ENCODE assay signal across 8 cellular contexts in genomic region chr22:29306175-29306829, GRCh38. TPM values are rescaled to one million over a fixed set of nuclear protein-coding genes. Genes with fewer than 3 reads are reported as not detected.
DNase-seq lines count a peak whose midpoint lies in the region; ATAC-seq, FAIRE-seq and TF ChIP-seq lines count a peak whose summit lies in the region.

TSS of gene GAS2L1 (plus strand) at chr22:29306650. CDS start at chr22:29308106, 1,456 bp downstream.

- no peaks in the 10 kb centered on the region for H3K9me3 ChIP-seq in uterus

- TF ChIP-seq CTCF in C4-2B (conservative IDR thresholded peaks at IDR 0.05) (peak; percentile 67), nephron (IDR thresholded peaks at IDR 0.05; ENCODE audit: unreplicated experiment in 3 of 3) (peak; percentile 49 to 69 (median 61)), uterus (IDR thresholded peaks at IDR 0.05) (peak; percentile 77 to 89 (median 84))

- no peaks in the 10 kb centered on the region for H3K4me1 Mint-ChIP-seq in nephron

- peak within 1 kb of the TSS; percentile 96 for H3K27ac ChIP-seq in C4-2B
- peak within 1 kb of the TSS; percentile 78 to 80 for H3K27ac ChIP-seq in uterus

- H3K9me3 Mint-ChIP-seq in nephron: no peaks in the 10 kb centered on the region

- intact Hi-C loops in uterus (cut with DNase I; ENCODE audit: low total_unique reads): no loop called here

- peaks cover 3% of the 10 kb centered on the region for H3K36me3 Mint-ChIP-seq in nephron (ENCODE audit: low read depth)

- H3K4me1 ChIP-seq in uterus: peaks cover 7 to 22% of the 10 kb centered on the region in 2 donors

- no peak for ATAC-seq in HG03378 (IDR thresholded peaks at IDR 0.05; ENCODE audit: unreplicated experiment)

- no peaks in the 10 kb centered on the region for H3K36me3 ChIP-seq in H7 (replicated peaks; ENCODE audit: control insufficient read depth, insufficient read depth, low read length)
- no peaks in the 10 kb centered on the region for H3K36me3 ChIP-seq in uterus

- H3K4me3 ChIP-seq in H7 (ENCODE audit: insufficient read depth, low read depth, low read length): peak within 1 kb of the TSS; percentile 64
- H3K4me3 ChIP-seq in uterus: peak within 1 kb of the TSS; percentile 77 to 87

- peaks cover 7% of the 10 kb centered on the region for H3K27me3 Mint-ChIP-seq in nephron (ENCODE audit: low read depth)

- no peak for FAIRE-seq in frontal cortex (lab: Jason Lieb, UNC)

- TF ChIP-seq POLR2A in uterus (IDR thresholded peaks at IDR 0.05): no peak

- H3K27ac Mint-ChIP-seq in nephron: peak within 1 kb of the TSS; percentile 37 to 90 (median 55)

- H3K27me3 ChIP-seq in H7 (ENCODE audit: control insufficient read depth, insufficient read depth, low read length) (no peaks in the 10 kb centered on the region), uterus (no peaks in the 10 kb centered on the region)

- H3K4me3 Mint-ChIP-seq in nephron: peak within 1 kb of the TSS; percentile 90 to 96 (median 96)

- DNase-seq in H7: peak; percentile 92
- DNase-seq in NOMO-1 treated with dmso at 0.1 percent for 144 hours (lab: John Stamatoyannopoulos, UW; ENCODE audit: unreplicated experiment): peak; percentile 55
- peak; percentile 43 for DNase-seq in activated naive CD4-positive, alpha-beta T cell treated with anti-CD3 and anti-CD28 coated beads, Interleukin-2, amount 50 U/mL, for 16 hours
- peak; percentile 85 to 90 for DNase-seq in frontal cortex (ENCODE audit: low spot score in 2 of 2)
- peak; percentile 80 to 86 for DNase-seq in uterus

RNA-seq across cellular contexts. Expression of gene GAS2L1, which starts in this region (rescaled TPM):
- 22.2 and 28.3 TPM in 2 replicates for total RNA-seq in H7 (2014; rRNA removed; shearing (Covaris generic))
- total RNA-seq in frontal cortex (2.9 TPM), uterus (10 to 100 TPM in 2 of 4 donors, 1 to 10 TPM in 2; 2.4 to 29.6 (median 11.9) TPM)
